Comparison of ENCODE assay signal across 16 cellular contexts in the genomic region with DNA sequence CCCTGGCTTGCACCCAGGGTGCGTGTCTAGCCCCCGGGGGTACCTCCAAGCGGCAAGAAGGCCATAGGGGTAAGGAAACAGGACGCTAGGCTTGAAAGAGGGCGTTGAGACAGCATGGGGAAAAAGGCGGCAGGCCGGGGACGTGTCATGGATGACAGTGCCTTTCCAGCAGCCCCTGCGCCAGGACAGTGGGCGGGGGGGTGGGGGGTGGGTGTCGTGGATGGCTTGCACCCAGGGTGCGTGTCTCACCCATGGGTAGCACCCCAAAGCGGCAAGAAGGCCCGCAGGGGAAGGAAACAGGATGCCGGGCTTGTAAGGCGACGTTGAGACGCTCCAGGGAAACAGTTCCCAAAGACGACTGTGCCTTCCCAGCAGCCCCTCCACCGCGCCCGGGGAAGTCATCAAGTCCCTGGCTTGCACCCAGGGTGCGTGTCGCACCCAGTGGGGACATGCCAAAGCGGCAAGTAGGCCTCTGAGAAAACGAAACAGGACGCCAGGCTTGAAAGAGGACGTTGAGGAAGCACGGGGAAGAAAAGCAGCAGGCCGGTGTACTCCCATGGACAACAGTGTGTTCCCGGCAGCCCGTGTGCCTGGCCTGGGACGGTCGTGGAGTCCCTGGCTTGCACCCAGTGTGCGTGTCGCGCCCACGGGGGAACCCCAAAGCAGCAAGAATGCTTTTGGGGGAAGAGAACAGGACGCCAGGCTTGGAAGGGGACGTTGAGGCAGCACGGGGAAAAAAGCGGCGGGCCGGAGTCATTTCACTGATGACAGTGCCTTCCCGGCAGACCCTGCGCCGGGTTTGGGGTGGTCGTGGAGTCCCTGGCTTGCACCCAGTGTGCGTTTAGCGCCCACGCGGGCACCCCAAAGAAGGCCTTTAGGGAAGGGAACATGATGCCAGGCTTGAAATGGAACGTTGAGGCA.
DNase-seq lines count a peak whose midpoint lies in the region; ATAC-seq and FAIRE-seq lines count a peak whose summit lies in the region.
"Had no signal": no experiment of that assay in that cellular context is flagged by ENCODE, and none has a peak within 500 bp of the region (broad histone marks: within the 10 kb centered on the region; RNA-seq: fewer than 3 reads in every experiment).

No MANE protein-coding gene starts in this region.

- H3K4me3 ChIP-seq in right cardiac atrium (ENCODE audit: low read length) (no peak overlapping the region), H7 (ENCODE audit: insufficient read depth, low read depth, low read length) (no peak overlapping the region)
- H3K4me3 ChIP-seq: A549 had no signal

- H3K4me1 ChIP-seq in right cardiac atrium (ENCODE audit: control insufficient read depth, insufficient read depth, low read length): no peaks in the 10 kb centered on the region
- H3K4me1 ChIP-seq: BE2C had no signal

- no peaks in the 10 kb centered on the region for H3K36me3 ChIP-seq in H7 (replicated peaks; ENCODE audit: control insufficient read depth, insufficient read depth, low read length)
- H3K36me3 ChIP-seq: BE2C had no signal

- 83% methylated on average over 53 of the region's 53 CpGs for WGBS in right cardiac atrium

- H3K27me3 ChIP-seq in right cardiac atrium (ENCODE audit: control insufficient read depth, insufficient read depth) (no peaks in the 10 kb centered on the region), H7 (ENCODE audit: control insufficient read depth, insufficient read depth, low read length) (no peaks in the 10 kb centered on the region)

- no peak for FAIRE-seq in HTR-8/SVneo (lab: Jason Lieb, UNC)
- FAIRE-seq: A549, GM12892 had no signal

- DNase-seq in right cardiac atrium (peak in 2 of 3 donors; percentile 51 to 62), left cardiac atrium (no peak), H7 (peak; percentile 11), mesenteric fat pad (ENCODE audit: low spot score) (peak; percentile 84), HTR-8/SVneo (ENCODE audit: insufficient read length, low spot score) (no peak)
- DNase-seq: BE2C; CD4-positive, alpha-beta memory T cell; DND-41; GDM1; IMR-90 had no signal

- intact Hi-C loops in right cardiac atrium (cut with DNase I): no loop called here
- intact Hi-C loops in left cardiac atrium (cut with DNase I): no loop called here

- H3K9me3 ChIP-seq in right cardiac atrium (ENCODE audit: control insufficient read depth, low read length): no peaks in the 10 kb centered on the region
- H3K9me3 ChIP-seq: BE2C had no signal

- ATAC-seq in right cardiac atrium (no peak), left cardiac atrium (no peak), GM18517 (IDR thresholded peaks at IDR 0.05; ENCODE audit: unreplicated experiment) (no peak)
- ATAC-seq: A549, HCT116 had no signal

- H3K27ac ChIP-seq in right cardiac atrium (ENCODE audit: low read length): no peak overlapping the region
- H3K27ac ChIP-seq: A549, C4-2B, HL-60 had no signal

Comparison
In these comparisons a context has a peak if more than half of its experiments do, and no peak if none do; other contexts are left out.
1. DNase-seq: peak in right cardiac atrium (2 of 3), H7 (single experiment) and mesenteric fat pad (single experiment); none in left cardiac atrium (single experiment) and HTR-8/SVneo (single experiment).